ENCODE assay signal across 26 cellular contexts in genomic region chr5:3341446-3342240, GRCh38.
"Had no signal": no experiment of that assay in that cellular context is flagged by ENCODE, and none has a peak within 500 bp of the region (broad histone marks: within the 10 kb centered on the region; RNA-seq: fewer than 3 reads in every experiment).

No MANE protein-coding gene starts in this region.

- H3K27ac Mint-ChIP-seq: activated B cell treated with CpG ODN at 0.5 μM for 24 hours; activated CD4-positive, alpha-beta memory T cell treated with anti-CD3 and anti-CD28 coated beads for 36 hours; activated CD4-positive, alpha-beta T cell treated with anti-CD3 and anti-CD28 coated beads, Interleukin-2, amount 10 ng/mL, durations not matched to agents 7 days and 5 days; activated naive CD4-positive, alpha-beta T cell treated with anti-CD3 and anti-CD28 coated beads, Interleukin-2, amount 50 U/mL, for 72 hours; activated naive CD8-positive, alpha-beta T cell treated with anti-CD3 and anti-CD28 coated beads, Interleukin-2, amount 50 U/mL, for 24 hours; T-helper 17 cell had no signal

- H3K27ac ChIP-seq: ascending aorta, body of pancreas had no signal

- ATAC-seq: activated naive CD4-positive, alpha-beta T cell treated with anti-CD3 and anti-CD28 coated beads, Interleukin-2, amount 50 U/mL, for 72 hours; activated naive CD8-positive, alpha-beta T cell treated with anti-CD3 and anti-CD28 coated beads, Interleukin-2, amount 50 U/mL, for 24 hours; activated T-cell treated with anti-CD3 and anti-CD28 coated beads, Interleukin-2, amount 50 U/mL, for 4 hours; body of pancreas; PC-3; T-helper 17 cell had no signal

- H3K27me3 Mint-ChIP-seq: activated B cell treated with CpG ODN at 0.5 μM for 24 hours; activated CD4-positive, alpha-beta memory T cell treated with anti-CD3 and anti-CD28 coated beads for 36 hours; activated CD4-positive, alpha-beta T cell treated with anti-CD3 and anti-CD28 coated beads, Interleukin-2, amount 10 ng/mL, durations not matched to agents 7 days and 5 days; activated naive CD8-positive, alpha-beta T cell treated with anti-CD3 and anti-CD28 coated beads, Interleukin-2, amount 50 U/mL, for 24 hours; central memory CD8-positive, alpha-beta T cell; T-helper 17 cell had no signal

- H3K9me3 Mint-ChIP-seq: activated B cell treated with CpG ODN at 0.5 μM for 24 hours; activated CD4-positive, alpha-beta T cell treated with anti-CD3 and anti-CD28 coated beads, Interleukin-2, amount 10 ng/mL, durations not matched to agents 7 days and 5 days; activated naive CD4-positive, alpha-beta T cell treated with anti-CD3 and anti-CD28 coated beads, Interleukin-2, amount 50 U/mL, for 72 hours; activated naive CD8-positive, alpha-beta T cell treated with anti-CD3 and anti-CD28 coated beads, Interleukin-2, amount 50 U/mL, for 24 hours had no signal

- H3K4me1 Mint-ChIP-seq: activated B cell treated with CpG ODN at 0.5 μM for 24 hours; activated CD4-positive, alpha-beta T cell treated with anti-CD3 and anti-CD28 coated beads, Interleukin-2, amount 10 ng/mL, durations not matched to agents 7 days and 5 days; activated naive CD8-positive, alpha-beta T cell treated with anti-CD3 and anti-CD28 coated beads, Interleukin-2, amount 50 U/mL, for 24 hours; central memory CD8-positive, alpha-beta T cell; T-helper 17 cell had no signal

- FAIRE-seq: RCC 7860 had no signal

- H3K36me3 Mint-ChIP-seq: activated CD4-positive, alpha-beta memory T cell treated with anti-CD3 and anti-CD28 coated beads for 36 hours; activated naive CD4-positive, alpha-beta T cell treated with anti-CD3 and anti-CD28 coated beads, Interleukin-2, amount 50 U/mL, for 72 hours had no signal

- DNase-seq: activated B cell treated with CpG ODN at 0.5 μM for 24 hours; activated CD4-positive, alpha-beta memory T cell treated with anti-CD3 and anti-CD28 coated beads for 36 hours; activated CD4-positive, alpha-beta T cell treated with anti-CD3 and anti-CD28 coated beads, Interleukin-2, amount 10 ng/mL, durations not matched to agents 7 days and 5 days; activated CD8-positive, alpha-beta memory T cell treated with anti-CD3 and anti-CD28 coated beads for 24 hours; activated effector memory CD4-positive, alpha-beta T cell treated with anti-CD3 and anti-CD28 coated beads, Interleukin-2, amount 50 U/mL, for 16 hours; activated naive CD4-positive, alpha-beta T cell treated with Interleukin-2 at 50 U/mL for 16 hours; activated naive CD8-positive, alpha-beta T cell treated with anti-CD3 and anti-CD28 coated beads, Interleukin-2, amount 50 U/mL, for 24 hours; activated T-cell treated with anti-CD3 and anti-CD28 coated beads, Interleukin-2, amount 50 U/mL, for 4 hours; amniotic stem cell; body of pancreas; Kasumi-1; KBM-7; NCI-H1092 treated with DMSO at 0.1 percent for 48 hours; NCI-H1436; NCI-H1694 treated with DMSO at 0.1 percent for 48 hours; NCI-H2081; NCI-H446; NCI-H524; PC-3; SIG-M5; T-helper 17 cell; T-helper 9 cell had no signal

- H3K4me3 Mint-ChIP-seq: activated B cell treated with CpG ODN at 0.5 μM for 24 hours; activated CD4-positive, alpha-beta memory T cell treated with anti-CD3 and anti-CD28 coated beads for 36 hours; activated CD4-positive, alpha-beta T cell treated with anti-CD3 and anti-CD28 coated beads, Interleukin-2, amount 10 ng/mL, durations not matched to agents 7 days and 5 days; activated naive CD8-positive, alpha-beta T cell treated with anti-CD3 and anti-CD28 coated beads, Interleukin-2, amount 50 U/mL, for 24 hours; activated T-cell treated with anti-CD3 and anti-CD28 coated beads, Interleukin-2, amount 50 U/mL, for 4 hours; central memory CD8-positive, alpha-beta T cell; T-helper 17 cell had no signal
